ENCODE assay signal across 13 cellular contexts in the genomic region with DNA sequence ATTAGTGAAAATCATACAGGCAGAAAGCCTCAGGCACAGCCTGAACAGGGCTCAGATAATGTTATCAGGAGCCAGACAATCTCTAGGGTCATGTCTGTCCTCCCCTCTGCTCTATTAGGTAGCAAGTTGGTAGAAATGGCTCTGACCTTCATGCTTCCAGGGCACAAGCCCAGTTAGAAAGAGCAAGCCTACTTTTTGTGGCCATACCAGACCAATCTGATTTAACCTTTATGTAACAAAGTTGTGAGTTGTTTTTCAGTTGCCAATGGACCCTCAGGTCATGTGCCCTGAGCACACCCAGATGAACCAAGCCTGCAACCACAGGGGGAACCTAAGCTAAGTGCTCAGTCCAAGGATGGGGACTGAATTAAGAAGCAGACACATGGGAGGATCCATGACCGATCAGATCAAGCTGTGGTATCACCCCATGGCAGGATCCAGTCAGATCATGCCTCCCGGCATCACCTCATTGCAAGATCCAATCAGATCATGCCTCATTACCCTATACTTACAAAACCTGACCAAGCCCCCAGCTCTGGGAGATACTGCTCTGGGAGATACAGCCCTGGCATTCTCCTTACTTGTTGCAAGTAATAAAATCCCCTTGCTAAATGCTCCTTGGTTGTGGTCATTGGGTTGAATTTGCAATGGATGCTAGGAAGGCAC. TPM values are rescaled to one million over a fixed set of nuclear protein-coding genes. Genes with fewer than 3 reads are reported as not detected.
DNase-seq lines count a peak whose midpoint lies in the region; ATAC-seq and TF ChIP-seq lines count a peak whose summit lies in the region.
"Had no signal": no experiment of that assay in that cellular context is flagged by ENCODE, and none has a peak within 500 bp of the region (broad histone marks: within the 10 kb centered on the region; RNA-seq: fewer than 3 reads in every experiment).

No MANE protein-coding gene starts in this region.

- TF ChIP-seq POLR2A in esophagus squamous epithelium (IDR thresholded peaks at IDR 0.05) = no peak

- peaks cover 24% of the 10 kb centered on the region for H3K4me1 Mint-ChIP-seq in neural progenitor cell

- H2AFZ ChIP-seq in neural progenitor cell (replicated peaks) = no peak overlapping the region

- H3K4me3 Mint-ChIP-seq in neural progenitor cell = no peak overlapping the region
- H3K4me3 Mint-ChIP-seq: immature natural killer cell had no signal

- WGBS in esophagus squamous epithelium, 2 donors = 86% methylated on average over 2 of the region's 2 CpGs; no CpG with 5 or more reads in 1 of the 2 donors

- H3K9me3 ChIP-seq in esophagus squamous epithelium (peaks cover 0 to 9% (median 0%) of the 10 kb centered on the region in 3 donors), neural progenitor cell (ENCODE audit: low read depth) (no peaks in the 10 kb centered on the region)

- H3K27ac ChIP-seq in esophagus squamous epithelium (peak overlapping the region; percentile 53 to 88 (median 82)), neural progenitor cell (no peak overlapping the region)

- no peak for TF ChIP-seq CTCF in esophagus squamous epithelium (IDR thresholded peaks at IDR 0.05)
- TF ChIP-seq CTCF in neural progenitor cell (IDR thresholded peaks at IDR 0.05) = no peak

- no peak overlapping the region for H3K9ac ChIP-seq in neural progenitor cell

- H3K4me2 ChIP-seq in neural progenitor cell = no peak overlapping the region

- H3F3A ChIP-seq in neural progenitor cell (ENCODE audit: low read depth) = no peaks in the 10 kb centered on the region

- ATAC-seq in HG03342 (IDR thresholded peaks at IDR 0.05; ENCODE audit: unreplicated experiment) = no peak
- no peak for ATAC-seq in HG03280 (IDR thresholded peaks at IDR 0.05; ENCODE audit: unreplicated experiment)
- ATAC-seq: GM12878 had no signal

- H3K36me3 ChIP-seq in esophagus squamous epithelium (peaks cover 0 to 47% (median 3%) of the 10 kb centered on the region in 3 donors), neural progenitor cell (no peaks in the 10 kb centered on the region)

- H3K4me1 ChIP-seq in esophagus squamous epithelium (peaks cover 23 to 87% (median 43%) of the 10 kb centered on the region in 3 donors), neural progenitor cell (no peaks in the 10 kb centered on the region)

- H3K4me3 ChIP-seq in esophagus squamous epithelium (no peak overlapping the region), neural progenitor cell (no peak overlapping the region)
- H3K4me3 ChIP-seq: GM12878, skin epidermis had no signal

- H3K9me3 Mint-ChIP-seq in neural progenitor cell = no peaks in the 10 kb centered on the region
- H3K9me3 Mint-ChIP-seq: immature natural killer cell had no signal

- DNase-seq in CD1c-positive myeloid dendritic cell (ENCODE audit: extremely low spot score) (peak; percentile 57), NCI-H774 (lab: John Stamatoyannopoulos, UW) (peak; percentile 9), esophagus squamous epithelium (lab: John Stamatoyannopoulos, UW) (no peak), neural progenitor cell (ENCODE audit: low spot score) (no peak)
- DNase-seq in activated naive CD4-positive, alpha-beta T cell treated with Interleukin-2 at 50 U/mL for 16 hours = no peak
- DNase-seq in activated CD4-positive, alpha-beta T cell treated with anti-CD3 and anti-CD28 coated beads for 4 hours = no peak
- DNase-seq: activated T-cell treated with anti-CD3 and anti-CD28 coated beads, Interleukin-2, amount 50 U/mL, for 48 hours; dorsolateral prefrontal cortex; immature natural killer cell had no signal

- H3K79me2 ChIP-seq in neural progenitor cell (ENCODE audit: low read depth) = no peaks in the 10 kb centered on the region

- no peaks in the 10 kb centered on the region for H4K20me1 ChIP-seq in neural progenitor cell (ENCODE audit: low read depth)

- peak overlapping the region; percentile 40 for H3K27ac Mint-ChIP-seq in neural progenitor cell

- H3K27me3 ChIP-seq in esophagus squamous epithelium (no peaks in the 10 kb centered on the region), neural progenitor cell (no peaks in the 10 kb centered on the region)
- H3K27me3 ChIP-seq: dorsolateral prefrontal cortex had no signal

- intact Hi-C loops in esophagus squamous epithelium (cut with DNase I) = loop anchor here (10.0 kb wide), 1 partner anchor 51 kb away; no protein-coding TSS in a partner anchor

- peaks cover 2% of the 10 kb centered on the region for H3K27me3 Mint-ChIP-seq in neural progenitor cell (ENCODE audit: insufficient read depth, low read depth)

- no peaks in the 10 kb centered on the region for H3K36me3 Mint-ChIP-seq in neural progenitor cell

RNA-seq across cellular contexts. Expression of a gene that starts 18.8 kb away (rescaled TPM):
- total RNA-seq in esophagus squamous epithelium (not detected), neural progenitor cell (ENCODE audit: low replicate concordance) (not detected in 2 replicates)
- total RNA-seq: GM12878 had no signal

Comparison
In these comparisons a context has a peak if more than half of its experiments do, and no peak if none do; other contexts are left out.
1. DNase-seq: peak in CD1c-positive myeloid dendritic cell (single experiment) and NCI-H774 (single experiment); none in esophagus squamous epithelium (single experiment), neural progenitor cell (single experiment), activated naive CD4-positive, alpha-beta T cell treated with Interleukin-2 at 50 U/mL for 16 hours (single experiment) and activated CD4-positive, alpha-beta T cell treated with anti-CD3 and anti-CD28 coated beads for 4 hours (0 of 2).